Comparison of ENCODE assay signal across 1 cellular context in the genomic region with DNA sequence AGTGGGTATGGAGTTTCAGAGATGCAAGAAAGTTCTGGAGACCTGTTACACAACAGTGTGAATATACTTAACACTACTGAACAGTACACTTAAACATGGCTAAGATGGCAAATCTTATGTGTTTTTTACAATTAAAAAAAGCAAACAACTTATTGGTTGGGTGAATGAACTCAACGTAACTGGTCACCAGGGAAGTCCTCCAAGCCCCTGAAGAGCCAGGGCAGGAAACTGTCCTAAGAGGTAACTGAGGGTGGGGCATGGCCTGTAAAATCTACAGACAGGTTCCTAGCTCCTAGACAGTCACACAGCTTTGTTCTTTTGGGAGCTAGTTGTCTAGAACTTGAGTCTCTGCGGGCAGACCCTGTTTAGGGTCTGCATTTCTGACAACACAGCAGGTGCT.
TF ChIP-seq lines count a peak whose summit lies in the region.

No MANE protein-coding gene starts in this region.

TF ChIP-seq in IMR-90, 13 proteins besides CTCF, POLR2A, EP300 and RAD21:
- no peak for TF ChIP-seq SMC3 (IDR thresholded peaks at IDR 0.05; ENCODE audit: low read depth, low read length)
TF ChIP-seq in IMR-90: peak in this region for 0.
